ENCODE assay signal across 26 cellular contexts in the genomic region with DNA sequence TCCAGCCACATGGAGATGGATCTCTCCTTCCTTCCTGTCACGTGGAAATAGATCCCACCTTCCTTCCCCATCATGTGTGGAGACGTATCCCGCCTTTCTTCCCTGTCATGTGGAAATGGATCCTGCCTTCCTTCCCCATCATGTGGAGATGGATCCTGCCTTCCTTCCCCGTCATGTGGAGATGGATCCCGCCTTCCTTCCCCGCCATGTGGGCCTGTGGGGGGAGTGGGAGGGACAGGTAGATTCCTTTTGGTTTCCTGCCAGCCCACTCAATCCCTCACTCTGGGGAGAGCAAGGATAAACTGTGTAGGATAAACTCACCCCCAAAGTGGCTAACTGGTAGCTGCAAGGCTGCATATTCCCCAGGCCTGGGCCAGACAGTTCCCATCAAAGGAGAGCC. TPM values are rescaled to one million over a fixed set of nuclear protein-coding genes. Genes with fewer than 3 reads are reported as not detected.
DNase-seq lines count a peak whose midpoint lies in the region; FAIRE-seq and TF ChIP-seq lines count a peak whose summit lies in the region.
"Had no signal": no experiment of that assay in that cellular context is flagged by ENCODE, and none has a peak within 500 bp of the region (broad histone marks: within the 10 kb centered on the region; RNA-seq: fewer than 3 reads in every experiment).

No MANE protein-coding gene starts in this region.

- H3K9me3 Mint-ChIP-seq in endothelial cell (ENCODE audit: unreplicated experiment) = no peaks in the 10 kb centered on the region
- H3K9me3 Mint-ChIP-seq: activated CD8-positive, alpha-beta T cell treated with anti-CD3 and anti-CD28 coated beads for 36 hours; CD4-positive, alpha-beta T cell; immature natural killer cell had no signal

- FAIRE-seq in GM12891 (lab: Jason Lieb, UNC) (peak; percentile 83), HTR-8/SVneo (lab: Jason Lieb, UNC) (peak; percentile 99)
- FAIRE-seq: GM18507 had no signal

- no peak for TF ChIP-seq POLR2A in GM12891 (IDR thresholded peaks at IDR 0.05; ENCODE audit: low read depth, low read length)

- peak overlapping the region; percentile 74 for H2BK15ac ChIP-seq in neuronal stem cell (ENCODE audit: low read length)

- peak overlapping the region; percentile 69 for H2AK5ac ChIP-seq in neuronal stem cell (ENCODE audit: low read depth, low read length)

- peaks cover 3% of the 10 kb centered on the region for H3K4me1 Mint-ChIP-seq in endothelial cell (ENCODE audit: unreplicated experiment)

- no peak for DNase-seq in GM12891 (ENCODE audit: insufficient read length, low spot score)
- no peak for DNase-seq in HTR-8/SVneo (ENCODE audit: insufficient read length, low spot score)
- no peak for DNase-seq in endothelial cell (ENCODE audit: low spot score)
- DNase-seq in neuronal stem cell (ENCODE audit: low spot score) = no peak
- no peak for DNase-seq in dorsolateral prefrontal cortex
- no peak for DNase-seq in NCI-H345 (lab: John Stamatoyannopoulos, UW)
- no peak for DNase-seq in SW 1271 (lab: John Stamatoyannopoulos, UW)
- DNase-seq in activated CD4-positive, alpha-beta T cell treated with anti-CD3 and anti-CD28 coated beads for 1 hour = no peak
- DNase-seq: activated CD4-positive, CD25-positive, alpha-beta regulatory T cell; activated CD8-positive, alpha-beta T cell treated with anti-CD3 and anti-CD28 coated beads for 36 hours; activated effector memory CD4-positive, alpha-beta T cell treated with Interleukin-2 at 50 U/mL for 16 hours; CD4-positive, alpha-beta T cell; DMS 273 treated with DMSO at 0.1 percent for 48 hours; immature natural killer cell; NCI-H1436; NCI-H2107; NCI-H526 treated with DMSO at 0.1 percent for 48 hours; upper lobe of right lung had no signal

- H2BK5ac ChIP-seq in neuronal stem cell (ENCODE audit: low read length) = no peak overlapping the region

- WGBS in neuronal stem cell (ENCODE audit: extremely low coverage in 2 of 2, insufficient read length in 2 of 2, insufficient replicate concordance in 1 of 2), 2 donors = no CpG with 5 or more reads among the region's 6 CpGs

- peak overlapping the region; percentile 91 for H3K4ac ChIP-seq in neuronal stem cell (ENCODE audit: low read length)

- TF ChIP-seq CTCF in endothelial cell (IDR thresholded peaks at IDR 0.05; ENCODE audit: unreplicated experiment) (no peak), dorsolateral prefrontal cortex (IDR thresholded peaks at IDR 0.05 in 54 of 56, conservative IDR thresholded peaks at IDR 0.05 in 2 of 56; ENCODE audit: low read depth in 1 of 56, partially characterized antibody in 56 of 56) (no peak)

- peak overlapping the region; percentile 29 for H3K4me3 Mint-ChIP-seq in endothelial cell (ENCODE audit: unreplicated experiment)
- H3K4me3 Mint-ChIP-seq: activated CD8-positive, alpha-beta T cell treated with anti-CD3 and anti-CD28 coated beads for 36 hours; CD4-positive, alpha-beta T cell; immature natural killer cell had no signal

- no peak overlapping the region for H2AFZ ChIP-seq in neuronal stem cell (ENCODE audit: low read length)

- H2BK12ac ChIP-seq in neuronal stem cell (ENCODE audit: low read length) = no peak overlapping the region

- H3K4me3 ChIP-seq in neuronal stem cell (ENCODE audit: low read length in 2 of 2) = no peak overlapping the region
- H3K4me3 ChIP-seq in dorsolateral prefrontal cortex = no peak overlapping the region
- H3K4me3 ChIP-seq: left lung, upper lobe of right lung had no signal

- H3K27me3 ChIP-seq in neuronal stem cell (ENCODE audit: control insufficient read depth in 3 of 3, insufficient read depth in 3 of 3, low read depth in 1 of 3, low read length in 3 of 3) (peaks cover 0 to 9% (median 0%) of the 10 kb centered on the region in 3 experiments), dorsolateral prefrontal cortex (no peaks in the 10 kb centered on the region)
- H3K27me3 ChIP-seq: left lung, upper lobe of right lung had no signal

- H3K36me3 ChIP-seq in neuronal stem cell (replicated peaks in 1 of 2; ENCODE audit: control insufficient read depth in 2 of 2, insufficient read depth in 2 of 2, low read length in 2 of 2) = no peaks in the 10 kb centered on the region
- H3K36me3 ChIP-seq: left lung, upper lobe of right lung had no signal

- no peak overlapping the region for H3K27ac ChIP-seq in neuronal stem cell (replicated peaks; ENCODE audit: low read length)
- no peak overlapping the region for H3K27ac ChIP-seq in dorsolateral prefrontal cortex
- H3K27ac ChIP-seq: epithelial cell of prostate, KMS-11, left lung, upper lobe of right lung had no signal

- H4K91ac ChIP-seq in neuronal stem cell (ENCODE audit: low read depth, low read length, poor library complexity) = no peak overlapping the region

- H3K4me1 ChIP-seq in neuronal stem cell (ENCODE audit: control insufficient read depth in 2 of 2, insufficient read depth in 1 of 2, low read depth in 1 of 2, low read length in 2 of 2) = no peaks in the 10 kb centered on the region
- H3K4me1 ChIP-seq: upper lobe of right lung had no signal

- peaks cover 0 to 5% of the 10 kb centered on the region in 2 donors for H3K9me3 ChIP-seq in neuronal stem cell (replicated peaks in 1 of 2; ENCODE audit: control insufficient read depth in 2 of 2, insufficient read depth in 1 of 2, low read depth in 1 of 2, low read length in 2 of 2)
- H3K9me3 ChIP-seq: left lung, upper lobe of right lung had no signal

- H3K23ac ChIP-seq in neuronal stem cell (ENCODE audit: low read depth, low read length, poor library complexity) = no peak overlapping the region

- H3K27ac Mint-ChIP-seq in endothelial cell (ENCODE audit: unreplicated experiment) = no peak overlapping the region
- H3K27ac Mint-ChIP-seq: activated CD8-positive, alpha-beta T cell treated with anti-CD3 and anti-CD28 coated beads for 36 hours; CD4-positive, alpha-beta T cell; immature natural killer cell had no signal

- intact Hi-C loops in dorsolateral prefrontal cortex (cut with DNase I) = no loop called here

- no peak overlapping the region for H3K14ac ChIP-seq in neuronal stem cell (ENCODE audit: low read length)

- H3K18ac ChIP-seq in neuronal stem cell (ENCODE audit: low read length) = no peak overlapping the region

- H3K4me2 ChIP-seq in neuronal stem cell (ENCODE audit: insufficient read depth, low read length, poor library complexity, severe bottlenecking) = no peak overlapping the region
- H3K4me2 ChIP-seq: KMS-11 had no signal

- H3K79me1 ChIP-seq in neuronal stem cell (ENCODE audit: low read depth, low read length) = no peaks in the 10 kb centered on the region

- no peak overlapping the region for H2BK120ac ChIP-seq in neuronal stem cell (ENCODE audit: low read depth, low read length)

- peaks cover 6% of the 10 kb centered on the region for H3K27me3 Mint-ChIP-seq in endothelial cell (ENCODE audit: unreplicated experiment)
- H3K27me3 Mint-ChIP-seq: activated CD8-positive, alpha-beta T cell treated with anti-CD3 and anti-CD28 coated beads for 36 hours; CD4-positive, alpha-beta T cell had no signal

- peak overlapping the region; percentile 38 for H3K9ac ChIP-seq in neuronal stem cell (ENCODE audit: low read depth, low read length, poor library complexity)
- H3K9ac ChIP-seq: KMS-11 had no signal

- peak overlapping the region; percentile 6 for H4K8ac ChIP-seq in neuronal stem cell (ENCODE audit: low read depth, low read length)

- H3K36me3 Mint-ChIP-seq in endothelial cell (ENCODE audit: low read depth, unreplicated experiment) = peaks cover 10% of the 10 kb centered on the region
- H3K36me3 Mint-ChIP-seq: immature natural killer cell had no signal

TF ChIP-seq in GM12891, 5 proteins besides CTCF, POLR2A, EP300 and RAD21:
- TF ChIP-seq SPI1 (IDR thresholded peaks at IDR 0.05; ENCODE audit: low read depth, low read length) = no peak
- no peak for TF ChIP-seq TAF1 (IDR thresholded peaks at IDR 0.05; ENCODE audit: low read depth, low read length)
- TF ChIP-seq POU2F2 (IDR thresholded peaks at IDR 0.05; ENCODE audit: low read depth, low read length) = no peak

RNA-seq across cellular contexts. Expression of a gene that starts 31.7 kb away (rescaled TPM):
- polyA plus RNA-seq in GM12891 (2012; ENCODE audit: low read depth, missing spikeins) = not detected
- not detected for total RNA-seq in endothelial cell (ENCODE audit: unreplicated experiment)
- not detected for polyA plus RNA-seq in neuronal stem cell (2013, experiment 1 of 2)
- not detected for polyA plus RNA-seq in neuronal stem cell (2013, experiment 2 of 2)
- 10 to 100 TPM in 60 of 120 experiments, 1 to 10 TPM in 60; 1.9 to 23.1 (median 10.0) TPM for total RNA-seq in dorsolateral prefrontal cortex
- total RNA-seq: HT1080 had no signal

RNA-seq across cellular contexts. Expression of a gene that starts 45.8 kb away (rescaled TPM):
- polyA plus RNA-seq in GM12891 (2012; ENCODE audit: low read depth, missing spikeins) = not detected
- total RNA-seq in endothelial cell (ENCODE audit: unreplicated experiment) (not detected), dorsolateral prefrontal cortex (not detected)
- not detected for polyA plus RNA-seq in neuronal stem cell (2013, experiment 1 of 2)
- polyA plus RNA-seq in neuronal stem cell (2013, experiment 2 of 2) = not detected
- total RNA-seq: activated CD8-positive, alpha-beta T cell treated with anti-CD3 and anti-CD28 coated beads for 36 hours; CD4-positive, alpha-beta T cell; fibroblast of villous mesenchyme; HT1080; left lung; posterior vena cava; subcutaneous adipose tissue; upper lobe of right lung had no signal
- polyA plus RNA-seq: immature natural killer cell had no signal

RNA-seq across cellular contexts. Expression of a gene that starts 49.2 kb away (rescaled TPM):
- polyA plus RNA-seq in GM12891 (2012; ENCODE audit: low read depth, missing spikeins) = 3.6 TPM
- 63.9 TPM for total RNA-seq in endothelial cell (ENCODE audit: unreplicated experiment)
- polyA plus RNA-seq in neuronal stem cell (2013, experiment 1 of 2) = 2.1 TPM
- 1.6 TPM for polyA plus RNA-seq in neuronal stem cell (2013, experiment 2 of 2)
- total RNA-seq in dorsolateral prefrontal cortex = 100 to 1,000 TPM in 18 of 120 experiments, 10 to 100 TPM in 102; 36.7 to 122 (median 85.6) TPM
